13 cellular contexts compared by ENCODE assay signal in genomic region chr14:35587373-35587772, GRCh38. TPM values are rescaled to one million over a fixed set of nuclear protein-coding genes. Genes with fewer than 3 reads are reported as not detected.
"Had no signal": no experiment of that assay in that cellular context is flagged by ENCODE, and none has a peak within 500 bp of the region (broad histone marks: within the 10 kb centered on the region; RNA-seq: fewer than 3 reads in every experiment).

No MANE protein-coding gene starts in this region.

RNA-seq across cellular contexts. Expression of gene INSM2, which starts 53.4 kb away (rescaled TPM):
- total RNA-seq: activated B cell treated with CpG ODN at 0.5 μM for 24 hours; activated CD4-positive, alpha-beta memory T cell treated with anti-CD3 and anti-CD28 coated beads for 36 hours; activated CD4-positive, alpha-beta memory T cell treated with anti-CD3 and anti-CD28 coated beads, Interleukin-2, amount 10 ng/mL, durations not matched to agents 7 days and 5 days; activated CD4-positive, alpha-beta T cell treated with anti-CD3 and anti-CD28 coated beads for 36 hours; activated CD4-positive, alpha-beta T cell treated with anti-CD3 and anti-CD28 coated beads, Interleukin-2, amount 10 ng/mL, durations not matched to agents 24 days and 14 days; activated CD4-positive, alpha-beta T cell treated with anti-CD3 and anti-CD28 coated beads, Interleukin-2, amount 10 ng/mL, durations not matched to agents 7 days and 5 days; activated CD8-positive, alpha-beta memory T cell treated with anti-CD3 and anti-CD28 coated beads for 36 hours; activated CD8-positive, alpha-beta memory T cell treated with anti-CD3 and anti-CD28 coated beads, Interleukin-2, amount 10 ng/mL, durations not matched to agents 7 days and 5 days; activated CD8-positive, alpha-beta T cell treated with anti-CD3 and anti-CD28 coated beads for 36 hours; activated CD8-positive, alpha-beta T cell treated with anti-CD3 and anti-CD28 coated beads, Interleukin-2, amount 10 ng/mL, durations not matched to agents 7 days and 5 days; T-helper 1 cell treated with Interleukin-12 subunit alpha and Interleukin-12 subunit beta and Interleukin-4 antibody, amounts not matched to agents 30 ng/mL and 1 ng/mL, for 36 hours; T-helper 17 cell; T-helper 2 cell treated with Interferon-gamma antibody and Interleukin-4, amounts not matched to agents 100 ng/mL and 5 ng/mL, for 36 hours had no signal
